In the genomic region with DNA sequence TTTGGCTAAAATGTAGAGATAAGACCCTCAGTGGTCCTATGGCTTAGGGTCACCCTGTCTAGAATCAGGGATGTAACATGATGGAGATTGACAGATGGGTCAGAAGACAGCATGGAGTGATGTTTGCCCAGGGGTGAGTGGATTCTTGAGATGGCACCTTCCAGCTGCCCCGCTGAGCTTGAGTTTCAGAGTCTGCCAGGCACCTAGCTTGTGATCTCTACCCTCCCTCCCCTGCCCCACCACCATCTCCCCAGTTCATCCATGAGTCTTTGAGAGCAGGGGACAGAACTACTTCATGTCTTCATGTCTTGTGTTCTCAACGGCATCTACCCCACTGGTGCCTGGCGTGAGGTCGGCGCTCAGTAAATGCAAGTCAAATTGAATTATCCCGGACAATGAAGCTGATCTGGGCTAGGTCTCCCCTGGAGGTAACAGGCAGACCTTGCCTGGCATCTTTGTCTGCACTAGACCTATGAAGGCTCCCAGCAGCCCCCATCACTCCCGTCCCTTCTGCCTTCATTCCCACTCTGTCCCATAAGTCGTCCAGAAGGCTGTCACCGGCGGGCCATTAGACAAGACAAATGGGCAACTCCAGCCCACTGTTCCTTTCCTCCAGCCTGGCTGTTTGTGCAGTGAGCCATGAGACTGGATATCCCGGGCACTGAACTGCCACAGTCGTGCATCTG, we compare ENCODE assay signal across 25 cellular contexts.
"Had no signal": no experiment of that assay in that cellular context is flagged by ENCODE, and none has a peak within 500 bp of the region (broad histone marks: within the 10 kb centered on the region; RNA-seq: fewer than 3 reads in every experiment).

No MANE protein-coding gene starts in this region.

- DNase-seq: activated B cell treated with CpG ODN at 0.5 μM for 24 hours; activated CD4-positive, alpha-beta T cell treated with anti-CD3 and anti-CD28 coated beads, Interleukin-2, amount 50 U/mL, for 1 hour; activated CD8-positive, alpha-beta memory T cell treated with anti-CD3 and anti-CD28 coated beads, Interleukin-2, amount 10 ng/mL, durations not matched to agents 7 days and 5 days; activated CD8-positive, alpha-beta T cell treated with anti-CD3 and anti-CD28 coated beads, Interleukin-2, amount 10 ng/mL, durations not matched to agents 7 days and 5 days; activated naive CD4-positive, alpha-beta T cell; activated T-cell treated with anti-CD3 and anti-CD28 coated beads, Interleukin-2, amount 50 U/mL, for 48 hours; effector memory CD4-positive, alpha-beta T cell; erythroblast; immature natural killer cell; left ventricle myocardium superior; nucleus accumbens; psoas muscle; stimulated activated CD4-positive, alpha-beta T cell treated with anti-CD3 and anti-CD28 coated beads, Interleukin-2, amount 100 ng/mL, for 48 hours; stimulated activated naive CD8-positive, alpha-beta T cell treated with anti-CD3 and anti-CD28 coated beads, Interleukin-15, Interleukin-2, amounts not matched to agents 100 U/mL and 50 U/mL, for 24 hours; T-helper 1 cell; testis; transverse colon; uterus had no signal

- H3K4me1 Mint-ChIP-seq: activated B cell treated with CpG ODN at 0.5 μM for 24 hours; activated CD8-positive, alpha-beta memory T cell treated with anti-CD3 and anti-CD28 coated beads, Interleukin-2, amount 10 ng/mL, durations not matched to agents 7 days and 5 days; nephron had no signal

- H3K36me3 ChIP-seq: gastroesophageal sphincter, transverse colon, uterus had no signal

- H3K9me3 ChIP-seq: gastroesophageal sphincter, psoas muscle, testis, transverse colon, uterus had no signal

- H3K36me3 Mint-ChIP-seq: activated CD8-positive, alpha-beta memory T cell treated with anti-CD3 and anti-CD28 coated beads, Interleukin-2, amount 10 ng/mL, durations not matched to agents 7 days and 5 days; activated naive CD4-positive, alpha-beta T cell treated with anti-CD3 and anti-CD28 coated beads, Interleukin-2, amount 50 U/mL, for 72 hours had no signal

- H3K4me3 Mint-ChIP-seq: activated B cell treated with CpG ODN at 0.5 μM for 24 hours; activated CD8-positive, alpha-beta memory T cell treated with anti-CD3 and anti-CD28 coated beads, Interleukin-2, amount 10 ng/mL, durations not matched to agents 7 days and 5 days; activated CD8-positive, alpha-beta T cell treated with anti-CD3 and anti-CD28 coated beads, Interleukin-2, amount 10 ng/mL, durations not matched to agents 7 days and 5 days; immature natural killer cell; nephron; T-helper 2 cell treated with Interferon-gamma antibody and Interleukin-4, amounts not matched to agents 5 μg/mL and 100 μg/mL, for 36 hours had no signal

- H3K4me1 ChIP-seq: gastroesophageal sphincter, parathyroid adenoma, psoas muscle, testis, transverse colon, uterus had no signal

- H3K9me3 Mint-ChIP-seq: activated B cell treated with CpG ODN at 0.5 μM for 24 hours; activated naive CD4-positive, alpha-beta T cell treated with anti-CD3 and anti-CD28 coated beads, Interleukin-2, amount 50 U/mL, for 72 hours; activated T-helper 2 cell treated with anti-CD3 and anti-CD28 coated beads, Interferon-gamma antibody, Interleukin-2, Interleukin-4, amounts not matched to agents 10 μg/mL and 5 μg/mL and 100 μg/mL, durations not matched to agents 14 hours and 24 hours and 36 hours; immature natural killer cell; nephron; T-helper 2 cell treated with Interferon-gamma antibody and Interleukin-4, amounts not matched to agents 5 μg/mL and 100 μg/mL, for 36 hours had no signal

- ATAC-seq: activated CD8-positive, alpha-beta memory T cell treated with anti-CD3 and anti-CD28 coated beads, Interleukin-2, amount 10 ng/mL, durations not matched to agents 7 days and 5 days; activated CD8-positive, alpha-beta T cell treated with anti-CD3 and anti-CD28 coated beads, Interleukin-2, amount 10 ng/mL, durations not matched to agents 7 days and 5 days; activated naive CD4-positive, alpha-beta T cell treated with anti-CD3 and anti-CD28 coated beads, Interleukin-2, amount 50 U/mL, for 72 hours; gastroesophageal sphincter; left ventricle myocardium superior; psoas muscle; stimulated activated naive CD8-positive, alpha-beta T cell treated with anti-CD3 and anti-CD28 coated beads, Interleukin-15, Interleukin-2, amounts not matched to agents 100 U/mL and 50 U/mL, for 24 hours had no signal

- H3K27me3 ChIP-seq: testis, uterus had no signal

- H3K4me3 ChIP-seq: gastroesophageal sphincter, hepatocyte, psoas muscle, testis, transverse colon, uterus had no signal

- H3K27ac ChIP-seq: gastroesophageal sphincter, hepatocyte, parathyroid adenoma, psoas muscle, testis, transverse colon, uterus had no signal

- H3K27ac Mint-ChIP-seq: activated B cell treated with CpG ODN at 0.5 μM for 24 hours; activated CD8-positive, alpha-beta memory T cell treated with anti-CD3 and anti-CD28 coated beads, Interleukin-2, amount 10 ng/mL, durations not matched to agents 7 days and 5 days; activated CD8-positive, alpha-beta T cell treated with anti-CD3 and anti-CD28 coated beads, Interleukin-2, amount 10 ng/mL, durations not matched to agents 7 days and 5 days; activated naive CD4-positive, alpha-beta T cell treated with anti-CD3 and anti-CD28 coated beads, Interleukin-2, amount 50 U/mL, for 72 hours; activated T-helper 2 cell treated with anti-CD3 and anti-CD28 coated beads, Interferon-gamma antibody, Interleukin-2, Interleukin-4, amounts not matched to agents 10 μg/mL and 5 μg/mL and 100 μg/mL, durations not matched to agents 14 hours and 24 hours and 36 hours; nephron; T-helper 2 cell treated with Interferon-gamma antibody and Interleukin-4, amounts not matched to agents 5 μg/mL and 100 μg/mL, for 36 hours had no signal
